In the genomic region with DNA sequence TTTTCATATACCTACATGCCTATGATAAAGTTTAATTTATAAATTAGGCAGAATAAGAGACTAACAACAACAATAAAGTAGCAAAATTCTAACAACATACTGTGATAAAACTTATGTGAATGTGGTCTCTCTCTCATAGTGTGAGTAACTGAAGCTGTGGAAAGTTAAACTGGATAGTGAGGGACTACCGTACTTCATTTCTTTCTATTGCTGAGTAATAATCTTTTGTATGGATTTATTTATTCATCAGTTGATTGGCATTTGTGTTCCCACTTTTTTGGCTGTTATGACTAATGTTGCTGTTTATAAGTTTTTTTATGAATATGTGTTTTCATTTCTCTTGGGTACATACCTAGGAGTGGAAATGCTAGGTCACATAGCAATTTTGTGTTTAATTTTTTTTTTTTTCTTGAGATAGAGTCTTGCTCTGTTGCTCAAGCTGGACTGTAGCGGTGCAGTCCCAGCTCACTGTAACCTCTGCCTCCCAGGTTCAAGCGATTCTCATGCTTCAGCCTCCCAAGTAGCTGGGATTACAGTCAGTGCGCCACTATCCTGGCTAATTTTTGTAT, we compare ENCODE assay signal across 18 cellular contexts.
DNase-seq lines count a peak whose midpoint lies in the region; ATAC-seq lines count a peak whose summit lies in the region.
"Had no signal": no experiment of that assay in that cellular context is flagged by ENCODE, and none has a peak within 500 bp of the region (broad histone marks: within the 10 kb centered on the region; RNA-seq: fewer than 3 reads in every experiment).

No MANE protein-coding gene starts in this region.

- no peak for DNase-seq in activated T-cell treated with anti-CD3 and anti-CD28 coated beads, Interleukin-2, amount 50 U/mL, for 24 hours
- no peak for DNase-seq in activated T-cell treated with anti-CD3 and anti-CD28 coated beads for 4 hours
- peak; percentile 57 for DNase-seq in HCEC 1CT
- DNase-seq in activated naive CD8-positive, alpha-beta T cell treated with anti-CD3 and anti-CD28 coated beads, Interleukin-2, amount 50 U/mL, for 24 hours, result no peak
- no peak for DNase-seq in stimulated activated effector memory CD8-positive, alpha-beta T cell treated with anti-CD3 and anti-CD28 coated beads, Interleukin-12 subunit alpha, Interleukin-12 subunit beta, amount 100 ng/mL, for 72 hours (ENCODE audit: low spot score in 2 of 2)
- DNase-seq in cerebellar cortex (ENCODE audit: low spot score), result no peak
- DNase-seq in superior temporal gyrus (ENCODE audit: extremely low spot score), result no peak
- DNase-seq: CD8-positive, alpha-beta memory T cell; DMS53; Kasumi-1; MM.1S; NCI-H1048; NCI-H1417 treated with DMSO at 0.1 percent for 48 hours; NCI-H187; NCI-H446; NCI-H526; OCI-M1 had no signal

- peaks cover 57% of the 10 kb centered on the region for H3K4me1 Mint-ChIP-seq in activated T-cell treated with anti-CD3 and anti-CD28 coated beads, Interleukin-2, amount 50 U/mL, for 24 hours (ENCODE audit: low read depth)
- peaks cover 23% of the 10 kb centered on the region for H3K4me1 Mint-ChIP-seq in activated naive CD8-positive, alpha-beta T cell treated with anti-CD3 and anti-CD28 coated beads, Interleukin-2, amount 50 U/mL, for 24 hours
- peaks cover 48% of the 10 kb centered on the region for H3K4me1 Mint-ChIP-seq in stimulated activated effector memory CD8-positive, alpha-beta T cell treated with anti-CD3 and anti-CD28 coated beads, Interleukin-12 subunit alpha, Interleukin-12 subunit beta, amount 100 ng/mL, for 72 hours

- no peaks in the 10 kb centered on the region for H3K9me3 Mint-ChIP-seq in activated T-cell treated with anti-CD3 and anti-CD28 coated beads, Interleukin-2, amount 50 U/mL, for 24 hours
- H3K9me3 Mint-ChIP-seq in activated naive CD8-positive, alpha-beta T cell treated with anti-CD3 and anti-CD28 coated beads, Interleukin-2, amount 50 U/mL, for 24 hours, result no peaks in the 10 kb centered on the region
- no peaks in the 10 kb centered on the region for H3K9me3 Mint-ChIP-seq in stimulated activated effector memory CD8-positive, alpha-beta T cell treated with anti-CD3 and anti-CD28 coated beads, Interleukin-12 subunit alpha, Interleukin-12 subunit beta, amount 100 ng/mL, for 72 hours
- H3K9me3 Mint-ChIP-seq: CD8-positive, alpha-beta memory T cell had no signal

- ATAC-seq in activated naive CD8-positive, alpha-beta T cell treated with anti-CD3 and anti-CD28 coated beads, Interleukin-2, amount 50 U/mL, for 24 hours, result peak; percentile 69
- peak; percentile 90 for ATAC-seq in stimulated activated effector memory CD8-positive, alpha-beta T cell treated with anti-CD3 and anti-CD28 coated beads, Interleukin-12 subunit alpha, Interleukin-12 subunit beta, amount 100 ng/mL, for 72 hours
- ATAC-seq: Right ventricle myocardium inferior had no signal

- H3K27me3 Mint-ChIP-seq in activated T-cell treated with anti-CD3 and anti-CD28 coated beads, Interleukin-2, amount 50 U/mL, for 24 hours, result no peaks in the 10 kb centered on the region
- H3K27me3 Mint-ChIP-seq in activated naive CD8-positive, alpha-beta T cell treated with anti-CD3 and anti-CD28 coated beads, Interleukin-2, amount 50 U/mL, for 24 hours, result no peaks in the 10 kb centered on the region
- H3K27me3 Mint-ChIP-seq: CD8-positive, alpha-beta memory T cell had no signal

- peaks cover 62% of the 10 kb centered on the region for H3K36me3 Mint-ChIP-seq in activated T-cell treated with anti-CD3 and anti-CD28 coated beads, Interleukin-2, amount 50 U/mL, for 24 hours (ENCODE audit: low read depth)
- H3K36me3 Mint-ChIP-seq in activated naive CD8-positive, alpha-beta T cell treated with anti-CD3 and anti-CD28 coated beads, Interleukin-2, amount 50 U/mL, for 24 hours (ENCODE audit: low read depth), result peaks cover 29% of the 10 kb centered on the region
- H3K36me3 Mint-ChIP-seq in stimulated activated effector memory CD8-positive, alpha-beta T cell treated with anti-CD3 and anti-CD28 coated beads, Interleukin-12 subunit alpha, Interleukin-12 subunit beta, amount 100 ng/mL, for 72 hours, result peaks cover 45% of the 10 kb centered on the region

- no peak overlapping the region for H3K4me3 Mint-ChIP-seq in activated T-cell treated with anti-CD3 and anti-CD28 coated beads, Interleukin-2, amount 50 U/mL, for 24 hours
- no peak overlapping the region for H3K4me3 Mint-ChIP-seq in activated naive CD8-positive, alpha-beta T cell treated with anti-CD3 and anti-CD28 coated beads, Interleukin-2, amount 50 U/mL, for 24 hours
- H3K4me3 Mint-ChIP-seq in stimulated activated effector memory CD8-positive, alpha-beta T cell treated with anti-CD3 and anti-CD28 coated beads, Interleukin-12 subunit alpha, Interleukin-12 subunit beta, amount 100 ng/mL, for 72 hours, result no peak overlapping the region

- H3K27ac Mint-ChIP-seq in activated T-cell treated with anti-CD3 and anti-CD28 coated beads, Interleukin-2, amount 50 U/mL, for 24 hours, result peak overlapping the region; percentile 64
- peak overlapping the region; percentile 4 for H3K27ac Mint-ChIP-seq in activated naive CD8-positive, alpha-beta T cell treated with anti-CD3 and anti-CD28 coated beads, Interleukin-2, amount 50 U/mL, for 24 hours
- peak overlapping the region; percentile 78 for H3K27ac Mint-ChIP-seq in stimulated activated effector memory CD8-positive, alpha-beta T cell treated with anti-CD3 and anti-CD28 coated beads, Interleukin-12 subunit alpha, Interleukin-12 subunit beta, amount 100 ng/mL, for 72 hours

Comparison
In these comparisons a context has a peak if more than half of its experiments do, and no peak if none do; other contexts are left out.
1. H3K27ac Mint-ChIP-seq: peak in every context shown above with its lines; median percentile 78 in stimulated activated effector memory CD8-positive, alpha-beta T cell treated with anti-CD3 and anti-CD28 coated beads, Interleukin-12 subunit alpha, Interleukin-12 subunit beta, amount 100 ng/mL, for 72 hours; 64 in activated T-cell treated with anti-CD3 and anti-CD28 coated beads, Interleukin-2, amount 50 U/mL, for 24 hours; 4 in activated naive CD8-positive, alpha-beta T cell treated with anti-CD3 and anti-CD28 coated beads, Interleukin-2, amount 50 U/mL, for 24 hours.